In genomic region chr4:2008921-2009650, GRCh38 we compare ENCODE assay signal across 8 cellular contexts. TPM values are rescaled to one million over a fixed set of nuclear protein-coding genes. Genes with fewer than 3 reads are reported as not detected.
DNase-seq lines count a peak whose midpoint lies in the region; ATAC-seq and TF ChIP-seq lines count a peak whose summit lies in the region.

NELFA (minus strand) TSS chr4:2008974; CDS start chr4:2008959, 15 bp downstream.

- DNase-seq in ELF-1 (ENCODE audit: low read depth, low spot score) (peak; percentile 98), H4 (ENCODE audit: low spot score) (peak; percentile 92), LNCaP clone FGC (ENCODE audit: low read depth) (peak; percentile 93), RPMI8226 (peak; percentile 96), fibroblast of peridontal ligament (ENCODE audit: extremely low read depth) (peak; percentile 90), natural killer cell (peak; percentile 96)
- peak; percentile 92 for DNase-seq in activated T-helper 2 cell treated with anti-CD3 and anti-CD28 coated beads, Interferon-gamma antibody, Interleukin-2, Interleukin-4, amounts not matched to agents 10 μg/mL and 5 μg/mL and 100 μg/mL, durations not matched to agents 14 hours and 24 hours and 36 hours (ENCODE audit: low spot score)
- DNase-seq in stimulated activated naive CD4-positive, alpha-beta T cell (lab: John Stamatoyannopoulos, UW), result peak; percentile 91 to 99 (median 94)

- H3K27me3 Mint-ChIP-seq in activated T-helper 2 cell treated with anti-CD3 and anti-CD28 coated beads, Interferon-gamma antibody, Interleukin-2, Interleukin-4, amounts not matched to agents 10 μg/mL and 5 μg/mL and 100 μg/mL, durations not matched to agents 14 hours and 24 hours and 36 hours (ENCODE audit: low read depth), result peaks cover 6% of the 10 kb centered on the region
- peaks cover 0 to 3% of the 10 kb centered on the region in 2 donors for H3K27me3 Mint-ChIP-seq in natural killer cell (ENCODE audit: low read depth in 2 of 2)

- intact Hi-C loops in activated T-helper 2 cell treated with anti-CD3 and anti-CD28 coated beads, Interferon-gamma antibody, Interleukin-2, Interleukin-4, amounts not matched to agents 10 μg/mL and 5 μg/mL and 100 μg/mL, durations not matched to agents 14 hours and 24 hours and 36 hours (cut with micrococcal nuclease), result loop anchor here (1.0 to 10.0 kb wide), 3 partner anchors 32 to 456 kb away; partner anchors contain the start of genes CFAP99, RNF4 and ZFYVE28
- intact Hi-C loops in natural killer cell (cut with micrococcal nuclease), result no loop called here

- H3K27ac Mint-ChIP-seq in activated T-helper 2 cell treated with anti-CD3 and anti-CD28 coated beads, Interferon-gamma antibody, Interleukin-2, Interleukin-4, amounts not matched to agents 10 μg/mL and 5 μg/mL and 100 μg/mL, durations not matched to agents 14 hours and 24 hours and 36 hours, result peak within 1 kb of the TSS; percentile 86
- peak within 1 kb of the TSS; percentile 87 to 94 for H3K27ac Mint-ChIP-seq in natural killer cell

- H3K36me3 Mint-ChIP-seq in activated T-helper 2 cell treated with anti-CD3 and anti-CD28 coated beads, Interferon-gamma antibody, Interleukin-2, Interleukin-4, amounts not matched to agents 10 μg/mL and 5 μg/mL and 100 μg/mL, durations not matched to agents 14 hours and 24 hours and 36 hours (ENCODE audit: low read depth), result peaks cover 32% of the 10 kb centered on the region
- H3K36me3 Mint-ChIP-seq in natural killer cell, result no peaks in the 10 kb centered on the region

- peak within 1 kb of the TSS; percentile 82 for H3K4me3 ChIP-seq in LNCaP clone FGC (ENCODE audit: low read depth, low read length)

- H3K9me3 Mint-ChIP-seq in activated T-helper 2 cell treated with anti-CD3 and anti-CD28 coated beads, Interferon-gamma antibody, Interleukin-2, Interleukin-4, amounts not matched to agents 10 μg/mL and 5 μg/mL and 100 μg/mL, durations not matched to agents 14 hours and 24 hours and 36 hours, result no peaks in the 10 kb centered on the region
- H3K9me3 Mint-ChIP-seq in natural killer cell, result no peaks in the 10 kb centered on the region

- peak; percentile 81 to 95 (median 85) for ATAC-seq in natural killer cell

- H3K4me3 Mint-ChIP-seq in activated T-helper 2 cell treated with anti-CD3 and anti-CD28 coated beads, Interferon-gamma antibody, Interleukin-2, Interleukin-4, amounts not matched to agents 10 μg/mL and 5 μg/mL and 100 μg/mL, durations not matched to agents 14 hours and 24 hours and 36 hours (ENCODE audit: low read depth), result peak within 1 kb of the TSS; percentile 90
- H3K4me3 Mint-ChIP-seq in natural killer cell, result peak within 1 kb of the TSS; percentile 95

- TF ChIP-seq CTCF in LNCaP clone FGC (IDR thresholded peaks at IDR 0.05; ENCODE audit: control insufficient read depth, extremely low read depth, insufficient read depth) (no peak), natural killer cell (IDR thresholded peaks at IDR 0.05) (no peak)

- peaks cover 29% of the 10 kb centered on the region for H3K4me1 Mint-ChIP-seq in activated T-helper 2 cell treated with anti-CD3 and anti-CD28 coated beads, Interferon-gamma antibody, Interleukin-2, Interleukin-4, amounts not matched to agents 10 μg/mL and 5 μg/mL and 100 μg/mL, durations not matched to agents 14 hours and 24 hours and 36 hours (ENCODE audit: low read depth)
- peaks cover 30 to 38% of the 10 kb centered on the region in 2 donors for H3K4me1 Mint-ChIP-seq in natural killer cell

RNA-seq across cellular contexts. Expression of gene NELFA, which starts in this region (rescaled TPM):
- 17.9 and 22.0 TPM in 2 replicates for total RNA-seq in H4 (2014; rRNA removed; shearing (Covaris generic))
- total RNA-seq in activated T-helper 2 cell treated with anti-CD3 and anti-CD28 coated beads, Interferon-gamma antibody, Interleukin-2, Interleukin-4, amounts not matched to agents 10 μg/mL and 5 μg/mL and 100 μg/mL, durations not matched to agents 14 hours and 24 hours and 36 hours, result 48.3 and 49.4 TPM in 2 replicates
- total RNA-seq in natural killer cell, result 10 to 100 TPM; 38.7 to 47.6 (median 46.0) TPM

Comparison
In these comparisons a context has a peak if more than half of its experiments do, and no peak if none do; other contexts are left out.
1. Peak in every context shown above with its lines: DNase-seq, ATAC-seq and H3K4me3 ChIP-seq.